8 cellular contexts compared by ENCODE assay signal in the genomic region with DNA sequence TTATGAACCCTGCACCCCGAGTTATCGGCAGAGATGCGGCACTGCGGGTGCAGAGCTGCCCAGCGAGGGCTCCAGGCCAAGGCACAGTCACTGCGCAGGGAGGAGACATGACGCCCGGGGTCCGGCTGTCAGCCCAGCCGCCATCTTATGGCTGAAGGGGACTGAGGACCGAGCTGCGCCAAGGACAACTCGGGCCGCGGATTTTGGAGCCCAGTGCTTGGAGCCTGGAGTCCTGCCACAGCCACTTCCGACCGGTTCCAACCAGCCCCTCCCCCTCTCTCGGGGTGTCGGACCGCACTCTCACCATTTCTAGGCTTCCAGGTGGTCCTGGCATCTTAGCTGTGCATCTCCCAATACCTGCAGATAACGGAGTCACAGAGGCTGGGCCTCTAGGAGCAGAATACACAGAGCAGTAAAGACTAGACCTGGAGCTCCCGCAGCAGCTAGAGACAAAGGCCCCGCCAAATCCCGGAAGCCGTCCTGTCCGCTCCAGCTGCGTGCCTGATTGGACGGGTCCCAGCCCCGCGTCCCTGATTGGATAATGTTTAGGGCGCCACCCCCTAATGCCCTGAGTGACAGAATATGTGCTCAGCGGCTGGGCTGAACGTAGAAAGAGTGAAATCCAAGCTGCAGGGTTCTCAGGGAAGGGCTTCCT. TPM values are rescaled to one million over a fixed set of nuclear protein-coding genes. Genes with fewer than 3 reads are reported as not detected.
DNase-seq lines count a peak whose midpoint lies in the region; ATAC-seq and TF ChIP-seq lines count a peak whose summit lies in the region.

A gene (minus strand): TSS at position 451 of the 655 bp plus-strand sequence. CDS start 117 bp downstream, at position 334.

- H3K9me3 ChIP-seq in SU-DHL-6 (ENCODE audit: insufficient read depth, low read length) (no peaks in the 10 kb centered on the region), adipocyte (ENCODE audit: control insufficient read depth, low read length) (no peaks in the 10 kb centered on the region), upper lobe of left lung (no peaks in the 10 kb centered on the region)

- peak within 1 kb of the TSS; percentile 54 for H2AFZ ChIP-seq in SU-DHL-6 (ENCODE audit: low read depth, low read length, severe bottlenecking)

- H3K9me2 ChIP-seq in SU-DHL-6 (replicated peaks; ENCODE audit: insufficient read depth, low read length), result no peaks in the 10 kb centered on the region

- H3K27ac ChIP-seq in SU-DHL-6 (ENCODE audit: low read depth, low read length), result peak within 1 kb of the TSS; percentile 91
- peak within 1 kb of the TSS; percentile 49 to 90 (median 85) for H3K27ac ChIP-seq in upper lobe of left lung

- no peaks in the 10 kb centered on the region for H4K20me1 ChIP-seq in SU-DHL-6 (ENCODE audit: low read depth, low read length)

- no peak for TF ChIP-seq EP300 in upper lobe of left lung (IDR thresholded peaks at IDR 0.05)

- intact Hi-C loops in cardiac septum (cut with DNase I), result no loop called here
- intact Hi-C loops in posterior cingulate gyrus (cut with DNase I), result loop anchor here (5.0 kb wide), 3 partner anchors 105 to 255 kb away; a partner anchor contains a TSS

- DNase-seq in GM10266 (ENCODE audit: extremely low spot score) (peak; percentile 91), NCI-H1092 (lab: John Stamatoyannopoulos, UW) (peak; percentile 97), adipocyte (ENCODE audit: low read depth) (peak; percentile 98), cardiac septum (ENCODE audit: low spot score) (peak; percentile 98), posterior cingulate gyrus (peak; percentile 95 to 99 (median 97)), upper lobe of left lung (peak; percentile 92 to 95)

- no peaks in the 10 kb centered on the region for H3K27me3 ChIP-seq in SU-DHL-6 (ENCODE audit: low read length)
- no peaks in the 10 kb centered on the region for H3K27me3 ChIP-seq in adipocyte (replicated peaks; ENCODE audit: control insufficient read depth, insufficient read depth, low read length)
- no peaks in the 10 kb centered on the region for H3K27me3 ChIP-seq in upper lobe of left lung

- no peak for TF ChIP-seq CTCF in GM10266 (IDR thresholded peaks at IDR 0.05; ENCODE audit: control insufficient read depth, insufficient read depth, low read depth, missing control alignments)
- no peak for TF ChIP-seq CTCF in SU-DHL-6 (IDR thresholded peaks at IDR 0.05; ENCODE audit: insufficient read depth, low read length, poor library complexity, severe bottlenecking)
- TF ChIP-seq CTCF in upper lobe of left lung (IDR thresholded peaks at IDR 0.05), result no peak

- H3K79me2 ChIP-seq in SU-DHL-6 (ENCODE audit: insufficient read depth, low read length), result peaks cover 50% of the 10 kb centered on the region

- peak within 1 kb of the TSS; percentile 98 for H3K4me3 ChIP-seq in SU-DHL-6 (ENCODE audit: insufficient read depth, low read length, poor library complexity, severe bottlenecking)
- peak within 1 kb of the TSS; percentile 100 for H3K4me3 ChIP-seq in adipocyte (ENCODE audit: low read length)
- H3K4me3 ChIP-seq in upper lobe of left lung, result peak within 1 kb of the TSS; percentile 55 to 92 (median 88)

- H3K36me3 ChIP-seq in SU-DHL-6 (ENCODE audit: low read length), result peaks cover 4% of the 10 kb centered on the region; the same call in 1 of the 2 replicates
- no peaks in the 10 kb centered on the region for H3K36me3 ChIP-seq in adipocyte (ENCODE audit: control insufficient read depth, insufficient read depth, low read length, severe bottlenecking)
- H3K36me3 ChIP-seq in upper lobe of left lung, result no peaks in the 10 kb centered on the region

- peak within 1 kb of the TSS; percentile 86 for H3K4me2 ChIP-seq in SU-DHL-6 (ENCODE audit: low read depth, low read length, poor library complexity, severe bottlenecking)

- TF ChIP-seq POLR2A in upper lobe of left lung (IDR thresholded peaks at IDR 0.05), result peak in 3 of 4 donors; percentile 64 to 75 (median 70)

- peaks cover 52% of the 10 kb centered on the region for H3F3A ChIP-seq in SU-DHL-6 (ENCODE audit: insufficient read depth)

- ATAC-seq in HG02588 (IDR thresholded peaks at IDR 0.05; ENCODE audit: unreplicated experiment), result peak; percentile 99
- ATAC-seq in upper lobe of left lung (ENCODE audit: low FRiP score in 2 of 2), result peak; percentile 98 to 99

- peak within 1 kb of the TSS; percentile 82 for H3K9ac ChIP-seq in SU-DHL-6 (ENCODE audit: low read length)
- H3K9ac ChIP-seq in adipocyte (ENCODE audit: low read length), result peak within 1 kb of the TSS; percentile 91

- H3K4me1 ChIP-seq in adipocyte (ENCODE audit: control insufficient read depth, insufficient read depth, low read length), result peaks cover 24% of the 10 kb centered on the region
- H3K4me1 ChIP-seq in upper lobe of left lung, result peaks cover 7 to 34% (median 13%) of the 10 kb centered on the region in 4 donors

- 0% methylated on average over 20 to 33 of the region's 33 CpGs for WGBS in upper lobe of left lung, 2 donors

RNA-seq across cellular contexts. Expression of the gene that starts here (rescaled TPM):
- total RNA-seq in cardiac septum (28.2 TPM), upper lobe of left lung (10 to 100 TPM in 4 of 6 donors, 1 to 10 TPM in 2; 4.0 to 20.3 (median 11.7) TPM)

Comparison
In these comparisons a context has a peak if more than half of its experiments do, and no peak if none do; other contexts are left out.
1. Peak in every context shown above with its lines: DNase-seq, ATAC-seq, H3K4me3 ChIP-seq and H3K27ac ChIP-seq.